Comparison of ENCODE assay signal across 9 cellular contexts in genomic region chr13:32911506-32911905, GRCh38.
DNase-seq lines count a peak whose midpoint lies in the region; ATAC-seq and TF ChIP-seq lines count a peak whose summit lies in the region.
"Had no signal": no experiment of that assay in that cellular context is flagged by ENCODE, and none has a peak within 500 bp of the region (broad histone marks: within the 10 kb centered on the region; RNA-seq: fewer than 3 reads in every experiment).

No MANE protein-coding gene starts in this region.

- no peak overlapping the region for H3K27ac ChIP-seq in aorta (ENCODE audit: low read depth in 1 of 2, low read length in 2 of 2)
- H3K27ac ChIP-seq: neutrophil had no signal

- no peaks in the 10 kb centered on the region for H3K9me3 ChIP-seq in aorta (ENCODE audit: control insufficient read depth, low read length)
- H3K9me3 ChIP-seq: neutrophil had no signal

- ATAC-seq in GM19351 (IDR thresholded peaks at IDR 0.05; ENCODE audit: unreplicated experiment) (peak; percentile 85), aorta (ENCODE audit: low FRiP score) (no peak), GM19463 (IDR thresholded peaks at IDR 0.05; ENCODE audit: unreplicated experiment) (no peak)

- TF ChIP-seq CTCF in foreskin fibroblast (IDR thresholded peaks at IDR 0.05; ENCODE audit: low read depth, low read length) (peak; percentile 47), retinal pigment epithelial cell (conservative IDR thresholded peaks at IDR 0.05; ENCODE audit: low read depth, low read length) (peak; percentile 56)

- intact Hi-C loops in aorta (cut with DNase I), result no loop called here

- H3K4me1 ChIP-seq in aorta (ENCODE audit: control insufficient read depth in 1 of 2, insufficient read depth in 2 of 2, low read length in 2 of 2), result peaks cover 0 to 1% of the 10 kb centered on the region in 2 donors

- WGBS in aorta, 2 donors, result 96 to 100% methylated on average over 2 of the region's 2 CpGs

- H3K27me3 ChIP-seq in aorta (ENCODE audit: control insufficient read depth in 1 of 2, insufficient read depth in 2 of 2, low read length in 1 of 2), result no peaks in the 10 kb centered on the region
- H3K27me3 ChIP-seq: neutrophil had no signal

- peak; percentile 74 for DNase-seq in DMS153 (lab: John Stamatoyannopoulos, UW)
- peak; percentile 59 for DNase-seq in M059J (ENCODE audit: low read depth)
- DNase-seq in SW480 (ENCODE audit: low spot score), result peak; percentile 50
- DNase-seq in foreskin fibroblast, result peak; percentile 34 to 57
- no peak for DNase-seq in retinal pigment epithelial cell (ENCODE audit: low read depth)
- DNase-seq in aorta, result no peak

- H3K4me3 ChIP-seq in foreskin fibroblast (ENCODE audit: low read depth in 1 of 2, low read length in 2 of 2), result no peak overlapping the region
- H3K4me3 ChIP-seq in retinal pigment epithelial cell (ENCODE audit: low read length), result no peak overlapping the region
- H3K4me3 ChIP-seq in aorta (ENCODE audit: low read length in 2 of 2), result no peak overlapping the region

- H3K36me3 ChIP-seq in aorta (ENCODE audit: control insufficient read depth in 1 of 2, insufficient read depth in 2 of 2, low read length in 1 of 2), result no peaks in the 10 kb centered on the region
- H3K36me3 ChIP-seq: neutrophil had no signal

Comparison
In these comparisons a context has a peak if more than half of its experiments do, and no peak if none do; other contexts are left out.
1. DNase-seq: peak in DMS153 (single experiment), M059J (single experiment), SW480 (single experiment) and foreskin fibroblast (2 of 2); none in retinal pigment epithelial cell (single experiment) and aorta (0 of 2).